ENCODE assay signal across 9 cellular contexts in the genomic region with DNA sequence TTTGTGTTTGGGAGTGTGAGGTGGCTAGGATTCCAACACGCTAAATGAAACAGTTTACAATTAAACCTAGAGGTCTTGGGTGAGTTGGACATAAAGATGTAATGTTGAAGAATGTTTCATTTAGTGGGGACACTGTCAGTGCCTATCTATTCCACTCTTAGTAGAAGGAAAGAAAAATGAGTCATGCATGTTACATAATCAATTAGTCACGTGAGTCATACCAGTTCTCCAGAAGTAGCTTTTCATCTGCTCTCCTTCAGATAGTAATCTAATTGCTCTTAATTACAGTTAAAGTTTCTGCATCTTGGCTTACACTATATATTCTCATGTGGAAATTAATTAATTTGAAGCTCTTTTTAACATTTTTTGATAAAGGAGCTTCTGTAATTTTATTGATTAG.
DNase-seq lines count a peak whose midpoint lies in the region; ATAC-seq lines count a peak whose summit lies in the region.
"Had no signal": no experiment of that assay in that cellular context is flagged by ENCODE, and none has a peak within 500 bp of the region (broad histone marks: within the 10 kb centered on the region; RNA-seq: fewer than 3 reads in every experiment).

No MANE protein-coding gene starts in this region.

- no peaks in the 10 kb centered on the region for H3K9me3 ChIP-seq in GM23248 (ENCODE audit: low read depth)

- DNase-seq in GM23248 (peak; percentile 74), NOMO-1 treated with DMSO at 0.1 percent for 48 hours (lab: John Stamatoyannopoulos, UW; ENCODE audit: unreplicated experiment) (peak; percentile 80), epidermal melanocyte (ENCODE audit: insufficient read length, low spot score) (peak; percentile 23), skeletal muscle cell (ENCODE audit: low read depth) (peak; percentile 35)
- DNase-seq in stimulated activated naive B cell treated with anti-CD40 and anti-IgM and Interleukin-4, amounts not matched to agents 10 μg/mL and 1 μg/mL and 100 μg/mL, for 72 hours, result no peak
- DNase-seq in effector memory CD8-positive, alpha-beta T cell, result no peak
- DNase-seq: NCI-H774 had no signal

- no peaks in the 10 kb centered on the region for H4K20me1 ChIP-seq in GM23248 (ENCODE audit: insufficient read depth)

- H3K27ac ChIP-seq in GM23248, result no peak overlapping the region

- no peaks in the 10 kb centered on the region for H3K36me3 Mint-ChIP-seq in stimulated activated naive B cell treated with anti-CD40 and anti-IgM and Interleukin-4, amounts not matched to agents 10 μg/mL and 1 μg/mL and 100 μg/mL, for 72 hours
- H3K36me3 Mint-ChIP-seq in effector memory CD8-positive, alpha-beta T cell (ENCODE audit: insufficient read depth), result no peaks in the 10 kb centered on the region

- H3K27me3 ChIP-seq in GM23248 (replicated peaks; ENCODE audit: insufficient read depth), result no peaks in the 10 kb centered on the region

- H3K4me3 ChIP-seq in GM23248, result no peak overlapping the region
- H3K4me3 ChIP-seq in skeletal muscle cell (ENCODE audit: low read depth, low read length), result no peak overlapping the region

- H3K9ac ChIP-seq in GM23248, result no peak overlapping the region

- peaks cover 9% of the 10 kb centered on the region; the same call in 1 of the 2 replicates for H3K4me1 ChIP-seq in GM23248 (ENCODE audit: insufficient read depth)

- H3K4me3 Mint-ChIP-seq in stimulated activated naive B cell treated with anti-CD40 and anti-IgM and Interleukin-4, amounts not matched to agents 10 μg/mL and 1 μg/mL and 100 μg/mL, for 72 hours, result no peak overlapping the region
- H3K4me3 Mint-ChIP-seq in effector memory CD8-positive, alpha-beta T cell, result no peak overlapping the region

- 40 to 46% methylated on average over 2 of the region's 2 CpGs for WGBS in GM23248 (ENCODE audit: low coverage in 1 of 2, low lambda C conversion rate in 2 of 2, missing lambda C conversion rate in 2 of 2), 2 experiments

- H3K27ac Mint-ChIP-seq in stimulated activated naive B cell treated with anti-CD40 and anti-IgM and Interleukin-4, amounts not matched to agents 10 μg/mL and 1 μg/mL and 100 μg/mL, for 72 hours, result no peak overlapping the region
- H3K27ac Mint-ChIP-seq in effector memory CD8-positive, alpha-beta T cell, result no peak overlapping the region

- H3K9me2 ChIP-seq in GM23248 (ENCODE audit: insufficient read depth), result no peaks in the 10 kb centered on the region

- H2AFZ ChIP-seq in GM23248, result no peak overlapping the region

- in situ Hi-C loops in GM23248 (cut with MboI), result no loop called here

- no peak overlapping the region for H3K4me2 ChIP-seq in GM23248 (ENCODE audit: unreplicated experiment)

- no peaks in the 10 kb centered on the region for H3K9me3 Mint-ChIP-seq in stimulated activated naive B cell treated with anti-CD40 and anti-IgM and Interleukin-4, amounts not matched to agents 10 μg/mL and 1 μg/mL and 100 μg/mL, for 72 hours
- no peaks in the 10 kb centered on the region for H3K9me3 Mint-ChIP-seq in effector memory CD8-positive, alpha-beta T cell

- H3K36me3 ChIP-seq in GM23248 (ENCODE audit: low read depth), result no peaks in the 10 kb centered on the region

- H3K79me2 ChIP-seq in GM23248 (ENCODE audit: insufficient read depth), result no peaks in the 10 kb centered on the region

- H3K27me3 Mint-ChIP-seq in stimulated activated naive B cell treated with anti-CD40 and anti-IgM and Interleukin-4, amounts not matched to agents 10 μg/mL and 1 μg/mL and 100 μg/mL, for 72 hours, result peaks cover 15 to 19% of the 10 kb centered on the region in 2 donors
- H3K27me3 Mint-ChIP-seq in effector memory CD8-positive, alpha-beta T cell, result no peaks in the 10 kb centered on the region

- ATAC-seq in stimulated activated naive B cell treated with anti-CD40 and anti-IgM and Interleukin-4, amounts not matched to agents 10 μg/mL and 1 μg/mL and 100 μg/mL, for 72 hours (replicated peaks), result no peak
- no peak for ATAC-seq in HG03469 (IDR thresholded peaks at IDR 0.05; ENCODE audit: unreplicated experiment)
- no peak for ATAC-seq in effector memory CD8-positive, alpha-beta T cell (replicated peaks)
- ATAC-seq: HepG2 had no signal

- H3K4me1 Mint-ChIP-seq in stimulated activated naive B cell treated with anti-CD40 and anti-IgM and Interleukin-4, amounts not matched to agents 10 μg/mL and 1 μg/mL and 100 μg/mL, for 72 hours, result no peaks in the 10 kb centered on the region
- H3K4me1 Mint-ChIP-seq in effector memory CD8-positive, alpha-beta T cell (ENCODE audit: low read depth in 2 of 2), result no peaks in the 10 kb centered on the region

- H3F3A ChIP-seq in GM23248 (ENCODE audit: insufficient read depth), result 0 out of 2 replicates have a peak, but pooled peaks cover 7% of the 10 kb centered on the region

Comparison
In these comparisons a context has a peak if more than half of its experiments do, and no peak if none do; other contexts are left out.
1. DNase-seq: peak in GM23248 (single experiment), NOMO-1 treated with DMSO at 0.1 percent for 48 hours (single experiment), epidermal melanocyte (single experiment) and skeletal muscle cell (single experiment); none in stimulated activated naive B cell treated with anti-CD40 and anti-IgM and Interleukin-4, amounts not matched to agents 10 μg/mL and 1 μg/mL and 100 μg/mL, for 72 hours (single experiment) and effector memory CD8-positive, alpha-beta T cell (0 of 3).